In genomic region chr20:36399147-36399968, GRCh38 we compare ENCODE assay signal across 1 cellular context.
TF ChIP-seq lines count a peak whose summit lies in the region.

No MANE protein-coding gene starts in this region.

TF ChIP-seq in HEK293, 187 proteins besides CTCF, POLR2A, EP300 and RAD21 (continued from another document):
- TF ChIP-seq ZNF518A (tag by site-specific recombination; conservative IDR thresholded peaks at IDR 0.05; ENCODE audit: low read depth) (peak; percentile 52; the same call in 1 of the 2 replicates), ZNF133 (tag by site-specific recombination; IDR thresholded peaks at IDR 0.05) (no peak), KLF9 (tag by site-specific recombination; IDR thresholded peaks at IDR 0.05; ENCODE audit: low read depth) (no peak), ZNF391 (tag by site-specific recombination; IDR thresholded peaks at IDR 0.05; ENCODE audit: borderline replicate concordance, low read depth) (no peak), PATZ1 (tag by site-specific recombination; IDR thresholded peaks at IDR 0.05) (no peak), ZNF16 (tag by site-specific recombination; IDR thresholded peaks at IDR 0.05; ENCODE audit: low read depth) (no peak), HOXC10 (CRISPR knock-in tag; IDR thresholded peaks at IDR 0.05) (no peak), ZNF449 (tag by site-specific recombination; IDR thresholded peaks at IDR 0.05) (no peak), ZNF335 (tag by site-specific recombination; conservative IDR thresholded peaks at IDR 0.05) (no peak), ZSCAN16 (tag by site-specific recombination; IDR thresholded peaks at IDR 0.05) (no peak), ZFP37 (tag by site-specific recombination; IDR thresholded peaks at IDR 0.05) (no peak), GFI1B (tag by site-specific recombination; IDR thresholded peaks at IDR 0.05) (no peak), ZNF561 (tag by site-specific recombination; IDR thresholded peaks at IDR 0.05; ENCODE audit: borderline replicate concordance) (no peak), ZNF2 (tag by site-specific recombination; IDR thresholded peaks at IDR 0.05) (no peak), ZNF785 (tag by site-specific recombination; IDR thresholded peaks at IDR 0.05) (no peak), ZSCAN30 (tag by site-specific recombination; IDR thresholded peaks at IDR 0.05) (no peak)
